In the genomic region with DNA sequence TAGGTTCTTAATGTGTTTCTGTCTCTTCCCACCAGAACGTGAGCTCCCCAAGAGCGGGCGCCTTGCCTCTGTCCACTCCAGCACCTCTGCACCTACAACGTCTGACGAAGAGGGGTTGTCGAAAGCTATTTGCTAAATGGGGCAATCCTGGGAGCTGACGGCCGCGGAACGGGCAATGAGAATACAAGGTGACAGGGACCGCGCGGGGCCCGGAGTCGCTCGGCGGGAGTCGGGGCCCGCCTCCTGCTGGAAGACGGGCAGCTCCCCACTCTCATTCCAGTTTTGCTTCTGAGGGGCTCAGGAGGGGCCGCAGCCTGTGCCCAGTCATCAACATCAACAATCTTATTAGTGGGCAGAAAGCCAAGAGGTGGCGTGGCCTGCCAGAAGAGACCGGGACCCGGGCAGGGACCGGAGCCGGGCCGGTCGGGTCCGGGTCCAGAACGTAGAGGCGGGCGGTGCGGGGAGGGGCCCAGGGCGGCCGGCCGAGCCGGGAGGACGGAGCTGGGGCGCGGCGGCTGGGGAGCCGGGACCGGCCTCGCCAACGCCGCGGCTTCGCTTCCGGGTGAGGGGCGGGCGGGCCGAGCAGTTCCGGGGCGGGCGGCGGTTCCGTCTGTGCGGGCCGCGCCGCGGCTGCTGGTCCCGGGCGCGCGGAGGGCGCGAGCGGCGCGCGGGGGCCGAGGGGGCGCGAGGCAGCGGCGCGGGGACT, we compare ENCODE assay signal across 8 cellular contexts. TPM values are rescaled to one million over a fixed set of nuclear protein-coding genes. Genes with fewer than 3 reads are reported as not detected.
DNase-seq lines count a peak whose midpoint lies in the region; ATAC-seq and TF ChIP-seq lines count a peak whose summit lies in the region.

A gene (plus strand): TSS at position 603 of the 706 bp plus-strand sequence. CDS start 191 bp downstream, outside the sequence.

- peak within 1 kb of the TSS; percentile 41 for H3K27ac Mint-ChIP-seq in progenitor cell of endocrine pancreas

- H3K4me3 ChIP-seq in ACC112 (ENCODE audit: low read depth, low read length) = peak within 1 kb of the TSS; percentile 99
- H3K4me3 ChIP-seq in HUES6 (ENCODE audit: low read depth, low read length) = peak within 1 kb of the TSS; percentile 92
- peak within 1 kb of the TSS; percentile 70 to 99 (median 84) for H3K4me3 ChIP-seq in adrenal gland
- H3K4me3 ChIP-seq in left ventricle myocardium inferior = peak within 1 kb of the TSS; percentile 98
- peak within 1 kb of the TSS; percentile 73 to 92 (median 88) for H3K4me3 ChIP-seq in upper lobe of left lung

- H3K9me3 Mint-ChIP-seq in progenitor cell of endocrine pancreas (ENCODE audit: low read depth) = no peaks in the 10 kb centered on the region

- H3K27me3 ChIP-seq in ACC112 (ENCODE audit: insufficient read depth, low read length) (no peaks in the 10 kb centered on the region), HUES6 (ENCODE audit: control insufficient read depth, insufficient read depth, low read length) (peaks cover 32% of the 10 kb centered on the region; the same call in 1 of the 2 replicates), adrenal gland (no peaks in the 10 kb centered on the region), left ventricle myocardium inferior (ENCODE audit: low read depth) (no peaks in the 10 kb centered on the region), upper lobe of left lung (no peaks in the 10 kb centered on the region)

- peaks cover 14% of the 10 kb centered on the region for H3K4me1 Mint-ChIP-seq in progenitor cell of endocrine pancreas (ENCODE audit: low read depth)

- TF ChIP-seq POLR2A in adrenal gland (IDR thresholded peaks at IDR 0.05) (peak; percentile 45 to 58), upper lobe of left lung (IDR thresholded peaks at IDR 0.05) (peak in 2 of 4 donors; percentile 40 to 71)

- intact Hi-C loops in adrenal gland (cut with DNase I) = loop anchor here in 1 of 2 donors (10.0 kb wide), 1 partner anchor 287 kb away; a partner anchor contains a TSS
- intact Hi-C loops in left ventricle myocardium inferior (cut with micrococcal nuclease) = no loop called here

- WGBS in adrenal gland, 4 donors = 0 to 2% (median 1%) methylated on average over 18 to 78 of the region's 78 CpGs
- 0 to 2% methylated on average over 20 of the region's 78 CpGs for WGBS in upper lobe of left lung, 2 donors

- peak within 1 kb of the TSS; percentile 98 for H2AFZ ChIP-seq in ACC112 (ENCODE audit: low read length, unreplicated experiment)

- ATAC-seq in GM18868 (IDR thresholded peaks at IDR 0.05; ENCODE audit: unreplicated experiment) (peak; percentile 64), upper lobe of left lung (ENCODE audit: low FRiP score in 2 of 2) (peak; percentile 85 to 96)

- no peaks in the 10 kb centered on the region for H3K36me3 Mint-ChIP-seq in progenitor cell of endocrine pancreas (ENCODE audit: insufficient read depth)

- DNase-seq in SW 1271 (lab: John Stamatoyannopoulos, UW) = peak; percentile 18 to 20
- peak; percentile 71 to 82 (median 73) for DNase-seq in adrenal gland
- peak; percentile 80 for DNase-seq in left ventricle myocardium inferior
- peak; percentile 22 for DNase-seq in progenitor cell of endocrine pancreas (ENCODE audit: low spot score, unreplicated experiment)
- peak; percentile 77 to 97 for DNase-seq in upper lobe of left lung

- H3K27me3 Mint-ChIP-seq in progenitor cell of endocrine pancreas = peaks cover 8% of the 10 kb centered on the region

- H3K27ac ChIP-seq in ACC112 (ENCODE audit: low read depth, low read length) = peak within 1 kb of the TSS; percentile 55
- no peak within 1 kb of the TSS; the same call in 1 of the 2 replicates for H3K27ac ChIP-seq in HUES6 (ENCODE audit: low read depth, low read length)
- peak within 1 kb of the TSS; percentile 61 to 94 (median 88) for H3K27ac ChIP-seq in adrenal gland
- H3K27ac ChIP-seq in left ventricle myocardium inferior (replicated peaks) = peak within 1 kb of the TSS; percentile 96
- peak within 1 kb of the TSS; percentile 84 to 91 (median 88) for H3K27ac ChIP-seq in upper lobe of left lung

- no peak for TF ChIP-seq EP300 in upper lobe of left lung (IDR thresholded peaks at IDR 0.05)

- H3K9ac ChIP-seq in HUES6 (ENCODE audit: low read length) = peak within 1 kb of the TSS; percentile 67

- peaks cover 52% of the 10 kb centered on the region for H3K79me2 ChIP-seq in ACC112 (ENCODE audit: control insufficient read depth, insufficient read depth, low read length, unreplicated experiment)

- H3K4me1 ChIP-seq in ACC112 (ENCODE audit: control insufficient read depth, insufficient read depth, low read length, unreplicated experiment) = peaks cover 16% of the 10 kb centered on the region
- peaks cover 3% of the 10 kb centered on the region; the same call in 1 of the 2 replicates for H3K4me1 ChIP-seq in HUES6 (ENCODE audit: control insufficient read depth, insufficient read depth, low read length)
- H3K4me1 ChIP-seq in adrenal gland (replicated peaks in 1 of 2) = peaks cover 16 to 38% of the 10 kb centered on the region in 2 donors
- H3K4me1 ChIP-seq in left ventricle myocardium inferior = peaks cover 54% of the 10 kb centered on the region
- peaks cover 17 to 26% (median 19%) of the 10 kb centered on the region in 4 donors for H3K4me1 ChIP-seq in upper lobe of left lung

- H3K36me3 ChIP-seq in ACC112 (ENCODE audit: insufficient read depth, low read length) = no peaks in the 10 kb centered on the region
- no peaks in the 10 kb centered on the region for H3K36me3 ChIP-seq in HUES6 (ENCODE audit: control insufficient read depth, insufficient read depth, low read length)
- H3K36me3 ChIP-seq in adrenal gland (replicated peaks in 1 of 2) = no peaks in the 10 kb centered on the region
- no peaks in the 10 kb centered on the region for H3K36me3 ChIP-seq in left ventricle myocardium inferior
- no peaks in the 10 kb centered on the region for H3K36me3 ChIP-seq in upper lobe of left lung

- H3K9me3 ChIP-seq in HUES6 (ENCODE audit: control insufficient read depth, insufficient read depth, low read depth, low read length) (no peaks in the 10 kb centered on the region), adrenal gland (replicated peaks in 1 of 3) (no peaks in the 10 kb centered on the region), left ventricle myocardium inferior (replicated peaks) (no peaks in the 10 kb centered on the region), upper lobe of left lung (no peaks in the 10 kb centered on the region)

- peak within 1 kb of the TSS; percentile 85 for H3K4me3 Mint-ChIP-seq in progenitor cell of endocrine pancreas (ENCODE audit: low read depth)

- TF ChIP-seq CTCF in adrenal gland (IDR thresholded peaks at IDR 0.05) (peak in 4 of 6 experiments; percentile 4 to 16 (median 10)), left ventricle myocardium inferior (IDR thresholded peaks at IDR 0.05; ENCODE audit: borderline replicate concordance) (peak; percentile 24), progenitor cell of endocrine pancreas (IDR thresholded peaks at IDR 0.05; ENCODE audit: unreplicated experiment) (peak; percentile 26), upper lobe of left lung (IDR thresholded peaks at IDR 0.05) (peak in 1 of 6 experiments; percentile 29)

RNA-seq across cellular contexts. Expression of the gene that starts here (rescaled TPM):
- total RNA-seq in adrenal gland = 10 to 100 TPM; 13.3 to 49.0 (median 26.2) TPM
- polyA plus RNA-seq in adrenal gland = 10 to 100 TPM; 11.7 to 24.2 (median 18.0) TPM
- 12.1 TPM for total RNA-seq in left ventricle myocardium inferior
- 14.8 and 15.7 TPM in 2 replicates for total RNA-seq in progenitor cell of endocrine pancreas
- total RNA-seq in upper lobe of left lung = 10 to 100 TPM; 10.8 to 24.6 (median 15.9) TPM

Comparison
In these comparisons a context has a peak if more than half of its experiments do, and no peak if none do; other contexts are left out.
1. DNase-seq: peak in every context shown above with its lines; median percentile 87 in upper lobe of left lung; 80 in left ventricle myocardium inferior; 73 in adrenal gland; 22 in progenitor cell of endocrine pancreas; 19 in SW 1271.